In genomic region chr3:127698264-127699097, GRCh38 we compare ENCODE assay signal across 9 cellular contexts. TPM values are rescaled to one million over a fixed set of nuclear protein-coding genes. Genes with fewer than 3 reads are reported as not detected.
A peak's percentile ranks its signal among the peaks of the same experiment; 100 is the strongest.
DNase-seq lines count a peak whose midpoint lies in the region; ATAC-seq and TF ChIP-seq lines count a peak whose summit lies in the region.
"Had no signal": no experiment of that assay in that cellular context is flagged by ENCODE, and none has a peak within 500 bp of the region (broad histone marks: within the 10 kb centered on the region; RNA-seq: fewer than 3 reads in every experiment).

No MANE protein-coding gene starts in this region.

- no peaks in the 10 kb centered on the region for H4K20me1 ChIP-seq in Karpas-422 (ENCODE audit: insufficient read depth, low read depth, low read length)

- H3K36me3 ChIP-seq in Karpas-422 (ENCODE audit: insufficient read depth, low read length): peaks cover 34% of the 10 kb centered on the region
- no peaks in the 10 kb centered on the region for H3K36me3 ChIP-seq in colonic mucosa
- peaks cover 0 to 2% of the 10 kb centered on the region in 2 donors for H3K36me3 ChIP-seq in stomach smooth muscle (ENCODE audit: control insufficient read depth in 2 of 2, insufficient read depth in 2 of 2, low read length in 2 of 2)

- no peak overlapping the region for H3K4me3 Mint-ChIP-seq in mesothelial cell of epicardium
- H3K4me3 Mint-ChIP-seq in natural killer cell treated with Interleukin-12 subunit alpha and Interleukin-12 subunit beta and Interleukin-15 and Interleukin-18, amount 100 ng/mL, for 72 hours: no peak overlapping the region

- peaks cover 90% of the 10 kb centered on the region for H3K4me1 ChIP-seq in Karpas-422 (ENCODE audit: low read length)
- peaks cover 7% of the 10 kb centered on the region for H3K4me1 ChIP-seq in colonic mucosa
- peaks cover 71% of the 10 kb centered on the region for H3K4me1 ChIP-seq in stomach smooth muscle (ENCODE audit: control insufficient read depth, insufficient read depth, low read length)

- H3K36me3 Mint-ChIP-seq in mesothelial cell of epicardium: no peaks in the 10 kb centered on the region
- no peaks in the 10 kb centered on the region for H3K36me3 Mint-ChIP-seq in natural killer cell treated with Interleukin-12 subunit alpha and Interleukin-12 subunit beta and Interleukin-15 and Interleukin-18, amount 100 ng/mL, for 72 hours

- H3K4me3 ChIP-seq in Karpas-422 (ENCODE audit: low read length) (no peak overlapping the region; the same call in 1 of the 2 replicates), colonic mucosa (no peak overlapping the region), stomach smooth muscle (ENCODE audit: low read length in 2 of 2) (peak overlapping the region in 1 of 2 donors; percentile 69)

- H3K27ac Mint-ChIP-seq in mesothelial cell of epicardium: peak overlapping the region; percentile 71
- H3K27ac Mint-ChIP-seq in natural killer cell treated with Interleukin-12 subunit alpha and Interleukin-12 subunit beta and Interleukin-15 and Interleukin-18, amount 100 ng/mL, for 72 hours: no peak overlapping the region

- H2AFZ ChIP-seq in Karpas-422 (ENCODE audit: low read length): no peak overlapping the region

- TF ChIP-seq CTCF in colonic mucosa (IDR thresholded peaks at IDR 0.05) (no peak), mesothelial cell of epicardium (IDR thresholded peaks at IDR 0.05; ENCODE audit: unreplicated experiment) (no peak)

- H3K4me1 Mint-ChIP-seq in mesothelial cell of epicardium: peaks cover 11% of the 10 kb centered on the region
- H3K4me1 Mint-ChIP-seq in natural killer cell treated with Interleukin-12 subunit alpha and Interleukin-12 subunit beta and Interleukin-15 and Interleukin-18, amount 100 ng/mL, for 72 hours (ENCODE audit: low read depth in 2 of 2): peaks cover 0 to 2% of the 10 kb centered on the region in 2 donors

- peak overlapping the region; percentile 69 for H3K9ac ChIP-seq in Karpas-422 (ENCODE audit: low read length)
- peak overlapping the region; percentile 29 to 42 for H3K9ac ChIP-seq in colonic mucosa (ENCODE audit: low read depth in 2 of 2, low read length in 2 of 2)
- H3K9ac ChIP-seq in stomach smooth muscle (ENCODE audit: low read length in 2 of 2): peak overlapping the region; percentile 40 to 47

- intact Hi-C loops in colonic mucosa (cut with DNase I): no loop called here

- H3K27me3 ChIP-seq in Karpas-422 (ENCODE audit: low read length) (no peaks in the 10 kb centered on the region), colonic mucosa (no peaks in the 10 kb centered on the region), stomach smooth muscle (ENCODE audit: control insufficient read depth in 1 of 2, insufficient read depth in 2 of 2, low read length in 2 of 2) (no peaks in the 10 kb centered on the region)

- H3K4me2 ChIP-seq in Karpas-422 (ENCODE audit: low read depth, low read length, poor library complexity, severe bottlenecking): peak overlapping the region; percentile 60

- ATAC-seq in natural killer cell treated with Interleukin-12 subunit alpha and Interleukin-12 subunit beta and Interleukin-15 and Interleukin-18, amount 100 ng/mL, for 72 hours: no peak
- ATAC-seq: activated CD4-positive, CD25-positive, alpha-beta regulatory T cell treated with anti-CD3 and anti-CD28 coated beads, Interleukin-2, amount 50 U/mL, for 24 hours had no signal

- H3K9me2 ChIP-seq in Karpas-422 (replicated peaks; ENCODE audit: insufficient read depth, low read length): no peaks in the 10 kb centered on the region

- H3K9me3 ChIP-seq in Karpas-422 (ENCODE audit: low read length) (no peaks in the 10 kb centered on the region), colonic mucosa (no peaks in the 10 kb centered on the region), stomach smooth muscle (ENCODE audit: control insufficient read depth in 2 of 2, low read length in 2 of 2) (no peaks in the 10 kb centered on the region)

- H3K27me3 Mint-ChIP-seq in mesothelial cell of epicardium (ENCODE audit: low read depth): no peaks in the 10 kb centered on the region
- no peaks in the 10 kb centered on the region for H3K27me3 Mint-ChIP-seq in natural killer cell treated with Interleukin-12 subunit alpha and Interleukin-12 subunit beta and Interleukin-15 and Interleukin-18, amount 100 ng/mL, for 72 hours

- peak overlapping the region; percentile 93 for H3K27ac ChIP-seq in Karpas-422 (ENCODE audit: low read length)
- H3K27ac ChIP-seq in colonic mucosa: peak overlapping the region; percentile 70
- peak overlapping the region; percentile 95 for H3K27ac ChIP-seq in stomach smooth muscle (ENCODE audit: low read length)

- H3K79me2 ChIP-seq in Karpas-422 (ENCODE audit: low read length): peaks cover 15% of the 10 kb centered on the region

- DNase-seq in Karpas-422 (no peak), colonic mucosa (no peak), mesothelial cell of epicardium (ENCODE audit: low spot score in 2 of 2, unreplicated experiment in 2 of 2) (no peak), NCI-H2196 treated with DMSO at 0.1 percent for 48 hours (lab: John Stamatoyannopoulos, UW; ENCODE audit: unreplicated experiment) (no peak), NOMO-1 (lab: John Stamatoyannopoulos, UW; ENCODE audit: unreplicated experiment in 2 of 2) (no peak), DMS79 treated with DMSO at 0.1 percent for 48 hours (lab: John Stamatoyannopoulos, UW) (no peak)
- no peak for DNase-seq in natural killer cell treated with Interleukin-12 subunit alpha and Interleukin-12 subunit beta and Interleukin-15 and Interleukin-18, amount 100 ng/mL, for 72 hours (ENCODE audit: low spot score)

- peaks cover 5% of the 10 kb centered on the region for H3K9me3 Mint-ChIP-seq in mesothelial cell of epicardium
- peaks cover under 1% of the 10 kb centered on the region for H3K9me3 Mint-ChIP-seq in natural killer cell treated with Interleukin-12 subunit alpha and Interleukin-12 subunit beta and Interleukin-15 and Interleukin-18, amount 100 ng/mL, for 72 hours

RNA-seq across cellular contexts. Expression of gene ABTB1, which starts 25.7 kb away (rescaled TPM):
- total RNA-seq in Karpas-422 (2014; rRNA removed; shearing (Covaris generic); ENCODE audit: low replicate concordance): 20.1 and 25.5 TPM in 2 replicates
- total RNA-seq in colonic mucosa: 10 to 100 TPM; 14.9 to 22.9 TPM
- 15.9 to 17.1 TPM (median 16.5 TPM) in 3 replicates for total RNA-seq in mesothelial cell of epicardium
- total RNA-seq in natural killer cell treated with Interleukin-12 subunit alpha and Interleukin-12 subunit beta and Interleukin-15 and Interleukin-18, amount 100 ng/mL, for 72 hours: 10 to 100 TPM; 16.9 to 18.3 TPM
